ENCODE assay signal across 28 cellular contexts in the genomic region with DNA sequence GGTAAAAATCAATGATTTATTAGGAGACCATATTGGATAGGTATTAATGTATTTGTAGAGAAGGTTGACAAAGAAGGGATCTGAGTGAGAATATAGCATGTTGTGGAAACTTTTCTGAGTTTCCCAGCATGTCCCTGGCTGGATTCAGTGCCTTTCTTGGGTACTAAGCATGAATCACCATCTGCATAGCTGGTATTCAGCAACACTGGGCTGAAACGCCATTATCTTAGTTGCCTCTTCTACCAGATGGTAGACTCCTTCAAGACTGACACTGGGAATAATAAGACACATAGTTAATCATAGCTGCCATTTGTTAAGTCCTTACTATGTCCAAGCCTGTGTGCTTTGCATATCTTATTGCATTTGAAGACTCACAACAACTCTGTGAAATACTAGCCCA. TPM values are rescaled to one million over a fixed set of nuclear protein-coding genes. Genes with fewer than 3 reads are reported as not detected.
DNase-seq lines count a peak whose midpoint lies in the region; ATAC-seq and TF ChIP-seq lines count a peak whose summit lies in the region.
"Had no signal": no experiment of that assay in that cellular context is flagged by ENCODE, and none has a peak within 500 bp of the region (broad histone marks: within the 10 kb centered on the region; RNA-seq: fewer than 3 reads in every experiment).

No MANE protein-coding gene starts in this region.

- in situ Hi-C loops in brain microvascular endothelial cell (cut with HindIII; ENCODE audit: low pct_ligation_motif_present, low sequenced_read_pairs) = no loop called here

- no peak overlapping the region for H3K27ac ChIP-seq in brain microvascular endothelial cell
- H3K27ac ChIP-seq: adrenal gland; BLaER1 treated with 17β-estradiol and CSF1 and Interleukin-3, amounts not matched to agents 10 nM and 100 nM; cardiac muscle cell; neural progenitor cell; WERI-Rb-1 had no signal

- ATAC-seq in GM21526 (IDR thresholded peaks at IDR 0.05; ENCODE audit: low FRiP score, unreplicated experiment) = no peak
- ATAC-seq in GM21360 (IDR thresholded peaks at IDR 0.05; ENCODE audit: unreplicated experiment) = no peak

- no peaks in the 10 kb centered on the region for H3K36me3 ChIP-seq in brain microvascular endothelial cell (replicated peaks)
- H3K36me3 ChIP-seq: adrenal gland, cardiac muscle cell, neural progenitor cell, right atrium auricular region, transverse colon had no signal

- no peak for TF ChIP-seq CTCF in AG10803 (conservative IDR thresholded peaks at IDR 0.05; ENCODE audit: low read length)
- no peak for TF ChIP-seq CTCF in brain microvascular endothelial cell (IDR thresholded peaks at IDR 0.05; ENCODE audit: low read depth, low read length, missing control alignments)

- DNase-seq in AG10803 (ENCODE audit: low read depth) (peak; percentile 37), M059J (ENCODE audit: low read depth) (peak; percentile 12), brain microvascular endothelial cell (peak; percentile 4), kidney tubule cell (ENCODE audit: low spot score) (peak; percentile 2)
- DNase-seq in activated CD8-positive, alpha-beta memory T cell treated with anti-CD3 and anti-CD28 coated beads, Interleukin-2, amount 50 U/mL, for 4 hours = no peak
- no peak for DNase-seq in activated naive CD4-positive, alpha-beta T cell treated with Interleukin-2 at 50 U/mL for 16 hours
- DNase-seq: activated CD4-positive, alpha-beta T cell treated with anti-CD3 and anti-CD28 coated beads, Interleukin-2, amount 10 ng/mL, durations not matched to agents 7 days and 5 days; activated naive CD4-positive, alpha-beta T cell; activated T-cell treated with anti-CD3 and anti-CD28 coated beads, Interleukin-2, amount 50 U/mL, for 48 hours; adrenal gland; COR-L47; DND-41; glutamatergic neuron; mammary epithelial cell; MV-4-11; NCI-H1436 treated with DMSO at 0.1 percent for 48 hours; NCI-H2107; NCI-H510A; SHP77 treated with DMSO at 0.1 percent for 48 hours; stimulated activated CD4-positive, alpha-beta T cell treated with anti-CD3 and anti-CD28 coated beads, Interleukin-2, amount 100 ng/mL, for 24 hours; transverse colon; WERI-Rb-1 had no signal

- H3K4me3 ChIP-seq in AG10803 (ENCODE audit: low read length) (no peak overlapping the region), brain microvascular endothelial cell (ENCODE audit: low read depth, low read length) (no peak overlapping the region)
- H3K4me3 ChIP-seq: adrenal gland; BLaER1 treated with 17β-estradiol and CSF1 and Interleukin-3, amounts not matched to agents 10 nM and 100 nM; cardiac muscle cell; neural progenitor cell; right atrium auricular region; transverse colon had no signal

- H3K27me3 ChIP-seq in brain microvascular endothelial cell (replicated peaks) = no peaks in the 10 kb centered on the region
- H3K27me3 ChIP-seq: adrenal gland; BLaER1 treated with 17β-estradiol and CSF1 and Interleukin-3, amounts not matched to agents 10 nM and 100 nM; cardiac muscle cell; neural progenitor cell; right atrium auricular region; transverse colon had no signal

RNA-seq across cellular contexts. Expression of a gene that starts 45.5 kb away (rescaled TPM):
- total RNA-seq in M059J (2014; rRNA removed; shearing (Covaris generic)) = 169 and 196 TPM in 2 replicates

RNA-seq across cellular contexts. Expression of a gene that starts 45.5 kb away (rescaled TPM):
- total RNA-seq in M059J (2014; rRNA removed; shearing (Covaris generic)) = 18.3 and 23.0 TPM in 2 replicates

RNA-seq across cellular contexts. Expression of a gene that starts 50.2 kb away (rescaled TPM):
- total RNA-seq in M059J (2014; rRNA removed; shearing (Covaris generic)) = 1.7 and 3.0 TPM in 2 replicates

Comparison
In these comparisons a context has a peak if more than half of its experiments do, and no peak if none do; other contexts are left out.
1. DNase-seq: peak in AG10803 (single experiment), M059J (single experiment), brain microvascular endothelial cell (single experiment) and kidney tubule cell (single experiment); none in activated CD8-positive, alpha-beta memory T cell treated with anti-CD3 and anti-CD28 coated beads, Interleukin-2, amount 50 U/mL, for 4 hours (single experiment) and activated naive CD4-positive, alpha-beta T cell treated with Interleukin-2 at 50 U/mL for 16 hours (single experiment).